Comparison of ENCODE assay signal across 26 cellular contexts in the genomic region with DNA sequence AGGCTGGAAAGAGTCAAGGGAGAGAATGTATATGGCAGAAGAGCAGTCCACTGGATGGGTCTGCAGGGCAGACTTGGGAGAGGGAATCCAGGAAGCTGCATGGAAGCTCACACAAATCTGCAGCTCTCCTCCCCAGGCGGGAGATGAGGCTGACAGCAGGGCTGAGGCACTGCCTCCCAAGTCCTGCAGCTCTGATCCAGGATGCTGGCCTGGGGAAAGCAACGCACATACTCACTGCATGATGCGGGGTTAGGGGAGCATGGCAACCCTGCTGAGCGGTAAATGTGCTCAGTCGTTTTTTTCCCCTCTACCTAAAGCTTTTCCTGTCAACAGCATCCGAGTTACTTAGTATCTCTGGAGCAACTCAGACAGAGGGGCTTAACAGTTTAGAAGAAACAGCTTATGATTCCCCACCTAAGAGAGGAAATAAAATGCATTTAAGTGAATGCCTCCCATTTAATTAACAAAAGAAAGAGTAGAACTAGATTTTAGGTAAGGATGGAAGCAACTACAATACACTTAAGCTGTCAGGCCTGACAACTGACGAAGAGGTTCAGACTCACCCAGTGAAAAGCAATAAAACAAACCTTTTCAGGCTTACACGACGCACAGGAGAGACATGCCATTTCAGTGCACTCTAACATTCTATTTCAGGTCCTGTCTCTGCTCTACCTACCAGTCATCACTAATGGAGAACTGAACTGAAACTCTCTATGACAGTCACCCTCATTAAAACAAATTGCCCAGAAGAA. TPM values are rescaled to one million over a fixed set of nuclear protein-coding genes. Genes with fewer than 3 reads are reported as not detected.
DNase-seq lines count a peak whose midpoint lies in the region; ATAC-seq and TF ChIP-seq lines count a peak whose summit lies in the region.
"Had no signal": no experiment of that assay in that cellular context is flagged by ENCODE, and none has a peak within 500 bp of the region (broad histone marks: within the 10 kb centered on the region; RNA-seq: fewer than 3 reads in every experiment).

No MANE protein-coding gene starts in this region.

- no peak overlapping the region for H3K4ac ChIP-seq in H9 (ENCODE audit: low read depth, low read length)

- no peak overlapping the region for H3K18ac ChIP-seq in H9 (ENCODE audit: insufficient read length, low read depth, low read length)

- no peak overlapping the region for H2BK20ac ChIP-seq in H9 (ENCODE audit: low read depth, low read length, poor library complexity, severe bottlenecking)

- H3K14ac ChIP-seq in H9 (ENCODE audit: insufficient read depth, low read length): 0 out of 2 replicates have a peak overlapping the region, but pooled peaks have one; percentile 44

- TF ChIP-seq RAD21 in neural cell (conservative IDR thresholded peaks at IDR 0.05): peak; percentile 54

- H3K36me3 ChIP-seq in NT2/D1 (ENCODE audit: insufficient read depth, insufficient read length, low read length): peaks cover 3% of the 10 kb centered on the region
- H3K36me3 ChIP-seq in neural cell (ENCODE audit: insufficient read depth, low read length): no peaks in the 10 kb centered on the region
- H3K36me3 ChIP-seq in esophagus muscularis mucosa: no peaks in the 10 kb centered on the region
- H3K36me3 ChIP-seq: left lung, prostate gland had no signal

- H3K9me3 ChIP-seq in H9 (ENCODE audit: control insufficient read depth, low read depth, low read length) (no peaks in the 10 kb centered on the region), NT2/D1 (ENCODE audit: insufficient read depth, low read length) (no peaks in the 10 kb centered on the region), neural cell (ENCODE audit: low read length) (no peaks in the 10 kb centered on the region), esophagus muscularis mucosa (no peaks in the 10 kb centered on the region)
- H3K9me3 ChIP-seq: Caco-2, left lung, prostate gland had no signal

- H3K27me3 Mint-ChIP-seq in H9 (ENCODE audit: low read depth): no peaks in the 10 kb centered on the region
- H3K27me3 Mint-ChIP-seq in glutamatergic neuron (ENCODE audit: unreplicated experiment): no peaks in the 10 kb centered on the region
- H3K27me3 Mint-ChIP-seq: activated CD8-positive, alpha-beta T cell treated with anti-CD3 and anti-CD28 coated beads for 36 hours; activated naive CD4-positive, alpha-beta T cell treated with anti-CD3 and anti-CD28 coated beads, Interleukin-2, amount 50 U/mL, for 24 hours; IgD-negative memory B cell; stimulated activated memory B cell treated with anti-CD40 and anti-IgM and Interleukin-4, amounts not matched to agents 10 μg/mL and 1 μg/mL and 100 μg/mL, for 72 hours; T-helper 17 cell had no signal

- peaks cover 19% of the 10 kb centered on the region; the same call in 1 of the 2 replicates for H3K79me2 ChIP-seq in H9 (ENCODE audit: insufficient read depth, low read length)
- peaks cover 20% of the 10 kb centered on the region for H3K79me2 ChIP-seq in neural cell (replicated peaks; ENCODE audit: insufficient read depth, low read length)

- H3K27ac ChIP-seq in H9 (ENCODE audit: insufficient read length, low read depth, low read length): no peak overlapping the region
- peak overlapping the region; percentile 75 for H3K27ac ChIP-seq in neural cell (ENCODE audit: low read length)
- no peak overlapping the region for H3K27ac ChIP-seq in esophagus muscularis mucosa (replicated peaks in 1 of 4)
- H3K27ac ChIP-seq: BLaER1 treated with 17β-estradiol and CSF1 and Interleukin-3, amounts not matched to agents 10 nM and 100 nM; left lung; prostate gland; SK-N-MC had no signal

- H2BK120ac ChIP-seq in H9 (ENCODE audit: low read depth, low read length, poor library complexity, severe bottlenecking): no peak overlapping the region

- no peak overlapping the region for H2BK5ac ChIP-seq in H9 (ENCODE audit: insufficient read length, low read length)

- H3K9me2 ChIP-seq in neural cell (ENCODE audit: insufficient read depth, low read length): no peaks in the 10 kb centered on the region

- no peak overlapping the region for H3K23ac ChIP-seq in H9 (ENCODE audit: insufficient read length, low read depth, low read length)

- H3K36me3 Mint-ChIP-seq in H9 (ENCODE audit: insufficient read depth in 1 of 3, low read depth in 3 of 3) (peaks cover 3 to 9% (median 4%) of the 10 kb centered on the region in 3 experiments; a peak in 6 of 7 replicates), glutamatergic neuron (ENCODE audit: unreplicated experiment) (no peaks in the 10 kb centered on the region)

- H2BK15ac ChIP-seq in H9 (ENCODE audit: low read depth, low read length): no peak overlapping the region; the same call in 1 of the 2 replicates

- no peak overlapping the region for H4K91ac ChIP-seq in H9 (ENCODE audit: insufficient read length, low read depth, low read length)

- ATAC-seq in GM21723 (IDR thresholded peaks at IDR 0.05; ENCODE audit: unreplicated experiment): no peak
- ATAC-seq: activated CD8-positive, alpha-beta T cell treated with anti-CD3 and anti-CD28 coated beads for 36 hours; left lung; stimulated activated memory B cell treated with anti-CD40 and anti-IgM and Interleukin-4, amounts not matched to agents 10 μg/mL and 1 μg/mL and 100 μg/mL, for 72 hours; T-helper 17 cell had no signal

- no peak overlapping the region for H3K56ac ChIP-seq in H9 (ENCODE audit: insufficient read length, low read depth, low read length)

- no peak overlapping the region for H2BK12ac ChIP-seq in H9 (ENCODE audit: insufficient read length, low read depth, low read length)

- no peak overlapping the region for H3K4me3 ChIP-seq in NT2/D1 (ENCODE audit: insufficient read length, low read depth)
- H3K4me3 ChIP-seq in neural cell (ENCODE audit: low read length): peak overlapping the region; percentile 60
- no peak overlapping the region for H3K4me3 ChIP-seq in esophagus muscularis mucosa
- H3K4me3 ChIP-seq: BLaER1 treated with 17β-estradiol and CSF1 and Interleukin-3, amounts not matched to agents 10 nM and 100 nM; left lung; prostate gland; SK-N-MC had no signal

- no peak overlapping the region for H2AK5ac ChIP-seq in H9 (ENCODE audit: insufficient read length, low read length)

- no peak overlapping the region for H4K8ac ChIP-seq in H9 (replicated peaks; ENCODE audit: insufficient read length, low read depth, low read length)

- no peaks in the 10 kb centered on the region for H3K27me3 ChIP-seq in H9 (ENCODE audit: insufficient read depth, low read length)
- no peaks in the 10 kb centered on the region for H3K27me3 ChIP-seq in NT2/D1 (ENCODE audit: insufficient read depth, insufficient read length)
- H3K27me3 ChIP-seq in neural cell (ENCODE audit: insufficient read depth, low read depth, low read length): no peaks in the 10 kb centered on the region
- H3K27me3 ChIP-seq in esophagus muscularis mucosa: no peaks in the 10 kb centered on the region
- H3K27me3 ChIP-seq: BLaER1 treated with 17β-estradiol and CSF1 and Interleukin-3, amounts not matched to agents 10 nM and 100 nM; left lung had no signal

- no peak overlapping the region for H3T11ph ChIP-seq in H9 (ENCODE audit: low read length)

- H3K9ac ChIP-seq in H9 (ENCODE audit: extremely low read depth, insufficient read length, low read length) (no peak overlapping the region), NT2/D1 (ENCODE audit: insufficient read length, low read depth) (no peak overlapping the region), neural cell (ENCODE audit: low read length) (peak overlapping the region; percentile 49)
- H3K9ac ChIP-seq: BLaER1 treated with 17β-estradiol and CSF1 and Interleukin-3, amounts not matched to agents 10 nM and 100 nM had no signal

- H4K5ac ChIP-seq in H9 (ENCODE audit: insufficient read length, low read depth, low read length): no peak overlapping the region

- no peaks in the 10 kb centered on the region for H4K20me1 ChIP-seq in H9 (ENCODE audit: control insufficient read depth, insufficient read depth, insufficient read length)
- H4K20me1 ChIP-seq in neural cell (ENCODE audit: insufficient read depth): no peaks in the 10 kb centered on the region

- H3K9me3 Mint-ChIP-seq in H9: no peaks in the 10 kb centered on the region
- no peaks in the 10 kb centered on the region for H3K9me3 Mint-ChIP-seq in glutamatergic neuron (ENCODE audit: unreplicated experiment)
- H3K9me3 Mint-ChIP-seq: activated CD8-positive, alpha-beta T cell treated with anti-CD3 and anti-CD28 coated beads for 36 hours; activated naive CD4-positive, alpha-beta T cell treated with anti-CD3 and anti-CD28 coated beads, Interleukin-2, amount 50 U/mL, for 24 hours; activated T-helper 2 cell treated with anti-CD3 and anti-CD28 coated beads, Interferon-gamma antibody, Interleukin-2, Interleukin-4, amounts not matched to agents 10 μg/mL and 5 μg/mL and 100 μg/mL, durations not matched to agents 14 hours and 24 hours and 36 hours; IgD-negative memory B cell had no signal

- TF ChIP-seq POLR2A in esophagus muscularis mucosa (IDR thresholded peaks at IDR 0.05; ENCODE audit: low read depth): no peak

- TF ChIP-seq CTCF in H9 (conservative IDR thresholded peaks at IDR 0.05): no peak
- no peak for TF ChIP-seq CTCF in glutamatergic neuron (IDR thresholded peaks at IDR 0.05; ENCODE audit: partially characterized antibody, unreplicated experiment)
- no peak for TF ChIP-seq CTCF in neural cell (IDR thresholded peaks at IDR 0.05; ENCODE audit: poor library complexity, severe bottlenecking)
- TF ChIP-seq CTCF in esophagus muscularis mucosa (IDR thresholded peaks at IDR 0.05): no peak

- H3K4me2 ChIP-seq in H9 (ENCODE audit: insufficient read depth, insufficient read length, low read length) (peak overlapping the region; percentile 17), neural cell (ENCODE audit: low read length) (peak overlapping the region; percentile 52)
- H3K4me2 ChIP-seq: BLaER1 treated with 17β-estradiol and CSF1 and Interleukin-3, amounts not matched to agents 10 nM and 100 nM had no signal

- H3K79me1 ChIP-seq in H9 (ENCODE audit: insufficient read depth, low read depth, low read length, poor library complexity, severe bottlenecking): peaks cover 6% of the 10 kb centered on the region

- TF ChIP-seq EP300 in neural cell (conservative IDR thresholded peaks at IDR 0.05; ENCODE audit: poor library complexity, severe bottlenecking): peak; percentile 93
- TF ChIP-seq EP300 in esophagus muscularis mucosa (IDR thresholded peaks at IDR 0.05): no peak

- intact Hi-C loops in esophagus muscularis mucosa (cut with DNase I): no loop called here

- H3K4me3 Mint-ChIP-seq in H9: peak overlapping the region in 1 of 2 experiments; percentile 51; a peak in 2 of 5 replicates
- H3K4me3 Mint-ChIP-seq in glutamatergic neuron (ENCODE audit: unreplicated experiment): no peak overlapping the region
- H3K4me3 Mint-ChIP-seq: activated CD8-positive, alpha-beta T cell treated with anti-CD3 and anti-CD28 coated beads for 36 hours; activated naive CD4-positive, alpha-beta T cell treated with anti-CD3 and anti-CD28 coated beads, Interleukin-2, amount 50 U/mL, for 24 hours; IgD-negative memory B cell; stimulated activated memory B cell treated with anti-CD40 and anti-IgM and Interleukin-4, amounts not matched to agents 10 μg/mL and 1 μg/mL and 100 μg/mL, for 72 hours; T-helper 17 cell had no signal

- H3K23me2 ChIP-seq in H9 (ENCODE audit: insufficient read length, low read depth, low read length, poor library complexity, severe bottlenecking): no peaks in the 10 kb centered on the region

- H2AFZ ChIP-seq in H9 (ENCODE audit: low read length) (no peak overlapping the region), neural cell (ENCODE audit: low read depth, low read length) (peak overlapping the region; percentile 19)

- H3F3A ChIP-seq in neural cell (ENCODE audit: insufficient read depth, low read length, poor library complexity, severe bottlenecking): peaks cover 7% of the 10 kb centered on the region

- peaks cover 6% of the 10 kb centered on the region for H3K4me1 ChIP-seq in H9 (ENCODE audit: insufficient read depth, low read length)
- peaks cover 2% of the 10 kb centered on the region for H3K4me1 ChIP-seq in NT2/D1 (ENCODE audit: insufficient read depth, insufficient read length)
- peaks cover 0 to 6% (median 2%) of the 10 kb centered on the region in 4 donors for H3K4me1 ChIP-seq in esophagus muscularis mucosa
- H3K4me1 ChIP-seq: left lung, prostate gland had no signal

- H3K27ac Mint-ChIP-seq in H9 (peak overlapping the region in 2 of 3 experiments; percentile 37 to 69; a peak in 2 of 7 replicates), glutamatergic neuron (ENCODE audit: unreplicated experiment) (peak overlapping the region; percentile 50)
- H3K27ac Mint-ChIP-seq: activated CD8-positive, alpha-beta T cell treated with anti-CD3 and anti-CD28 coated beads for 36 hours; activated naive CD4-positive, alpha-beta T cell treated with anti-CD3 and anti-CD28 coated beads, Interleukin-2, amount 50 U/mL, for 24 hours; activated T-helper 2 cell treated with anti-CD3 and anti-CD28 coated beads, Interferon-gamma antibody, Interleukin-2, Interleukin-4, amounts not matched to agents 10 μg/mL and 5 μg/mL and 100 μg/mL, durations not matched to agents 14 hours and 24 hours and 36 hours; IgD-negative memory B cell; stimulated activated memory B cell treated with anti-CD40 and anti-IgM and Interleukin-4, amounts not matched to agents 10 μg/mL and 1 μg/mL and 100 μg/mL, for 72 hours; T-helper 17 cell had no signal

- peak; percentile 81 for DNase-seq in H9
- peak; percentile 80 for DNase-seq in NT2/D1 (ENCODE audit: low read depth, low spot score)
- peak; percentile 53 for DNase-seq in glutamatergic neuron
- no peak for DNase-seq in hypothalamus (lab: John Stamatoyannopoulos, UW)
- DNase-seq in esophagus muscularis mucosa (ENCODE audit: extremely low spot score): no peak
- DNase-seq: activated CD8-positive, alpha-beta T cell treated with anti-CD3 and anti-CD28 coated beads for 36 hours; anterior cingulate cortex; Caco-2; cortex of kidney; DMS79; left lung; mesenchymal stem cell; NCI-H1092; NCI-H2029 treated with DMSO at 0.1 percent for 48 hours; NCI-H446 treated with DMSO at 0.1 percent for 48 hours; stimulated activated CD4-positive, alpha-beta T cell treated with anti-CD3 and anti-CD28 coated beads, Interleukin-4, amount 100 ng/mL, for 4 hours; T-helper 17 cell had no signal

- peaks cover 47 to 54% of the 10 kb centered on the region in 2 experiments for H3K4me1 Mint-ChIP-seq in H9
- peaks cover 12% of the 10 kb centered on the region for H3K4me1 Mint-ChIP-seq in glutamatergic neuron (ENCODE audit: low read depth, unreplicated experiment)

- WGBS in H9 (ENCODE audit: extremely low coverage, insufficient read length, low lambda C conversion rate): no CpG with 5 or more reads among the region's 9 CpGs
- WGBS in esophagus muscularis mucosa: 93% methylated on average over 9 of the region's 9 CpGs

RNA-seq across cellular contexts. Expression of gene CHCHD3, which starts 37.0 kb away (rescaled TPM):
- total RNA-seq in H9 (2021) (104 and 110 TPM in 2 replicates), glutamatergic neuron (ENCODE audit: unreplicated experiment) (61.5 TPM), esophagus muscularis mucosa (10 to 100 TPM; 58.6 to 74.3 (median 68.9) TPM)
- polyA plus RNA-seq in neural cell: 87.4 and 89.9 TPM in 2 replicates
- 98.6 and 116 TPM in 2 replicates for polyA minus RNA-seq in neural cell

Comparison
In these comparisons a context has a peak if more than half of its experiments do, and no peak if none do; other contexts are left out.
1. DNase-seq: peak in H9 (single experiment), NT2/D1 (single experiment) and glutamatergic neuron (single experiment); none in hypothalamus (0 of 51) and esophagus muscularis mucosa (single experiment).